In genomic region chr11:72722050-72722748, GRCh38 we compare ENCODE assay signal across 8 cellular contexts. TPM values are rescaled to one million over a fixed set of nuclear protein-coding genes. Genes with fewer than 3 reads are reported as not detected.
DNase-seq lines count a peak whose midpoint lies in the region; ATAC-seq and TF ChIP-seq lines count a peak whose summit lies in the region.

No MANE protein-coding gene starts in this region.

- DNase-seq in AG09319 (ENCODE audit: extremely low read depth, low read depth): peak; percentile 65
- peak; percentile 33 for DNase-seq in NCI-H345 (lab: John Stamatoyannopoulos, UW)
- peak; percentile 81 for DNase-seq in activated CD4-positive, CD25-positive, alpha-beta regulatory T cell treated with anti-CD3 and anti-CD28 coated beads, Interleukin-2, amount 50 U/mL, for 72 hours
- peak; percentile 94 for DNase-seq in cerebellar cortex (ENCODE audit: low spot score)
- DNase-seq in left lobe of liver (ENCODE audit: low spot score): peak; percentile 92
- DNase-seq in stimulated activated CD4-positive, alpha-beta T cell treated with anti-CD3 and anti-CD28 coated beads, Interleukin-1b, Interleukin-23, amount 100 ng/mL, for 4 hours (ENCODE audit: low read depth in 2 of 2): peak; percentile 67 to 76

- ATAC-seq in GM18909 (IDR thresholded peaks at IDR 0.05; ENCODE audit: poor library complexity, unreplicated experiment) (peak; percentile 72), HG03139 (IDR thresholded peaks at IDR 0.05; ENCODE audit: unreplicated experiment) (peak; percentile 70), left lobe of liver (peak; percentile 81)

- TF ChIP-seq CTCF in AG09319 (IDR thresholded peaks at IDR 0.05; ENCODE audit: low read depth, low read length): no peak

RNA-seq across cellular contexts. Expression of gene ARAP1, which starts 30.0 kb away (rescaled TPM):
- total RNA-seq in left lobe of liver: 37.5 TPM

RNA-seq across cellular contexts. Expression of gene PDE2A, which starts 48.0 kb away (rescaled TPM):
- 20.3 TPM for total RNA-seq in left lobe of liver

Comparison
In these comparisons a context has a peak if more than half of its experiments do, and no peak if none do; other contexts are left out.
1. Peak in every context shown above with its lines: DNase-seq and ATAC-seq.
2. DNase-seq: peak in every context shown above with its lines; median percentile 94 in cerebellar cortex; 92 in left lobe of liver; 81 in activated CD4-positive, CD25-positive, alpha-beta regulatory T cell treated with anti-CD3 and anti-CD28 coated beads, Interleukin-2, amount 50 U/mL, for 72 hours; 72 in stimulated activated CD4-positive, alpha-beta T cell treated with anti-CD3 and anti-CD28 coated beads, Interleukin-1b, Interleukin-23, amount 100 ng/mL, for 4 hours; 65 in AG09319; 33 in NCI-H345.